25 cellular contexts compared by ENCODE assay signal in genomic region chr19:10574462-10574861, GRCh38. TPM values are rescaled to one million over a fixed set of nuclear protein-coding genes. Genes with fewer than 3 reads are reported as not detected.
DNase-seq lines count a peak whose midpoint lies in the region; ATAC-seq, FAIRE-seq and TF ChIP-seq lines count a peak whose summit lies in the region.
"Had no signal": no experiment of that assay in that cellular context is flagged by ENCODE, and none has a peak within 500 bp of the region (broad histone marks: within the 10 kb centered on the region; RNA-seq: fewer than 3 reads in every experiment).

No MANE protein-coding gene starts in this region.

- H3K36me3 ChIP-seq in NT2/D1 (ENCODE audit: insufficient read depth, insufficient read length, low read length) (peaks cover 26% of the 10 kb centered on the region), HepG2 (replicated peaks in 1 of 2; ENCODE audit: control insufficient read depth in 1 of 2, insufficient read depth in 2 of 2, low read length in 2 of 2) (no peaks in the 10 kb centered on the region)
- H3K36me3 ChIP-seq: SJSA1 had no signal

- peak overlapping the region; percentile 13; the same call in 1 of the 2 replicates for H3K4me2 ChIP-seq in HepG2 (ENCODE audit: low read depth, low read length)
- H3K4me2 ChIP-seq: KMS-11, PC-9 had no signal

- H3K9me3 ChIP-seq in NT2/D1 (ENCODE audit: insufficient read depth, low read length), result no peaks in the 10 kb centered on the region
- no peaks in the 10 kb centered on the region for H3K9me3 ChIP-seq in HepG2 (ENCODE audit: low read length)
- H3K9me3 ChIP-seq: SJSA1 had no signal

- peaks cover 22% of the 10 kb centered on the region for H3K4me1 Mint-ChIP-seq in activated naive CD8-positive, alpha-beta T cell treated with anti-CD3 and anti-CD28 coated beads, Interleukin-2, amount 10 ng/mL, durations not matched to agents 7 days and 5 days
- peaks cover 16% of the 10 kb centered on the region for H3K4me1 Mint-ChIP-seq in activated naive CD8-positive, alpha-beta T cell treated with anti-CD3 and anti-CD28 coated beads, Interleukin-2, amount 50 U/mL, for 24 hours

- peaks cover 3% of the 10 kb centered on the region for H3K27me3 Mint-ChIP-seq in activated naive CD8-positive, alpha-beta T cell treated with anti-CD3 and anti-CD28 coated beads, Interleukin-2, amount 10 ng/mL, durations not matched to agents 7 days and 5 days
- H3K27me3 Mint-ChIP-seq in activated naive CD8-positive, alpha-beta T cell treated with anti-CD3 and anti-CD28 coated beads, Interleukin-2, amount 50 U/mL, for 24 hours, result no peaks in the 10 kb centered on the region
- H3K27me3 Mint-ChIP-seq: CD4-positive, alpha-beta memory T cell had no signal

- peak overlapping the region; percentile 3 for H3K27ac ChIP-seq in HepG2 (ENCODE audit: extremely low read length, insufficient read depth, low read length)
- H3K27ac ChIP-seq: KMS-11, PC-9, SJSA1 had no signal

- FAIRE-seq in HepG2 (lab: Jason Lieb, UNC), result no peak
- FAIRE-seq: A204.1, G401.6, H54 had no signal

- intact Hi-C loops in HepG2 (cut with micrococcal nuclease; ENCODE audit: unreplicated experiment), result no loop called here

- TF ChIP-seq CTCF in HepG2 (CRISPR knock-in tag; IDR thresholded peaks at IDR 0.05), result no peak

- peak overlapping the region; percentile 33 for H3K9ac ChIP-seq in NT2/D1 (ENCODE audit: insufficient read length, low read depth)
- H3K9ac ChIP-seq in HepG2 (ENCODE audit: insufficient read depth, low read depth, low read length), result no peak overlapping the region
- H3K9ac ChIP-seq: KMS-11 had no signal

- TF ChIP-seq EP300 in HepG2 (IDR thresholded peaks at IDR 0.05; ENCODE audit: low read depth in 2 of 2, low read length in 2 of 2) (no peak), HepG2 (CRISPR knock-in tag; IDR thresholded peaks at IDR 0.05; ENCODE audit: borderline replicate concordance) (no peak)

- no peak for DNase-seq in activated naive CD8-positive, alpha-beta T cell treated with anti-CD3 and anti-CD28 coated beads, Interleukin-2, amount 10 ng/mL, durations not matched to agents 7 days and 5 days
- no peak for DNase-seq in activated naive CD8-positive, alpha-beta T cell treated with anti-CD3 and anti-CD28 coated beads, Interleukin-2, amount 50 U/mL, for 24 hours
- DNase-seq in NT2/D1 (ENCODE audit: low read depth, low spot score), result no peak
- DNase-seq in HepG2 (ENCODE audit: low spot score), result no peak
- DNase-seq in T-helper 9 cell, result no peak
- DNase-seq: AML-193; C1 segment of cervical spinal cord; CD4-positive, alpha-beta memory T cell; COR-L47; MM.1S; NCI-H2029; NCI-H446; NCI-H524 treated with DMSO at 0.1 percent for 48 hours; NCI-H774; NK-92 treated with Interleukin-12 subunit alpha and Interleukin-12 subunit beta, amount 100 ng/mL, for 24 hours; PC-9; Right ventricle myocardium superior had no signal

- H3K4me1 ChIP-seq in NT2/D1 (ENCODE audit: insufficient read depth, insufficient read length), result peaks cover 9% of the 10 kb centered on the region
- H3K4me1 ChIP-seq in HepG2 (ENCODE audit: insufficient read depth, low read length), result peaks cover 45% of the 10 kb centered on the region

- no peak for ATAC-seq in activated naive CD8-positive, alpha-beta T cell treated with anti-CD3 and anti-CD28 coated beads, Interleukin-2, amount 10 ng/mL, durations not matched to agents 7 days and 5 days (ENCODE audit: low read depth)
- no peak for ATAC-seq in activated naive CD8-positive, alpha-beta T cell treated with anti-CD3 and anti-CD28 coated beads, Interleukin-2, amount 50 U/mL, for 24 hours
- ATAC-seq in HepG2, result no peak
- ATAC-seq in GM19463 (IDR thresholded peaks at IDR 0.05; ENCODE audit: unreplicated experiment), result no peak
- no peak for ATAC-seq in GM19023 (IDR thresholded peaks at IDR 0.05; ENCODE audit: unreplicated experiment)

- no TSS peak for BruUV-seq in HepG2 (replicated peaks; lab: Mats Ljungman, UMichigan)

- no peak for TF ChIP-seq RAD21 in HepG2 (CRISPR knock-in tag; IDR thresholded peaks at IDR 0.05)

- H3K4me3 Mint-ChIP-seq in activated naive CD8-positive, alpha-beta T cell treated with anti-CD3 and anti-CD28 coated beads, Interleukin-2, amount 10 ng/mL, durations not matched to agents 7 days and 5 days, result no peak overlapping the region
- H3K4me3 Mint-ChIP-seq in activated naive CD8-positive, alpha-beta T cell treated with anti-CD3 and anti-CD28 coated beads, Interleukin-2, amount 50 U/mL, for 24 hours, result no peak overlapping the region
- H3K4me3 Mint-ChIP-seq: CD4-positive, alpha-beta memory T cell had no signal

- CTCF ChIA-PET in HepG2 (lab: Yijun Ruan, JAX; ENCODE audit: low intra/inter-chr PET ratio, low total read pairs), result no interaction called here

- no peaks in the 10 kb centered on the region for H4K20me1 ChIP-seq in HepG2 (ENCODE audit: insufficient read depth, low read length)

- H3K27ac Mint-ChIP-seq in activated naive CD8-positive, alpha-beta T cell treated with anti-CD3 and anti-CD28 coated beads, Interleukin-2, amount 10 ng/mL, durations not matched to agents 7 days and 5 days, result peak overlapping the region; percentile 24
- no peak overlapping the region for H3K27ac Mint-ChIP-seq in activated naive CD8-positive, alpha-beta T cell treated with anti-CD3 and anti-CD28 coated beads, Interleukin-2, amount 50 U/mL, for 24 hours

- peaks cover 9% of the 10 kb centered on the region for H3K79me2 ChIP-seq in HepG2 (ENCODE audit: insufficient read depth, low read length)

- H3K4me3 ChIP-seq in NT2/D1 (ENCODE audit: insufficient read length, low read depth), result no peak overlapping the region
- no peak overlapping the region for H3K4me3 ChIP-seq in HepG2 (replicated peaks in 1 of 3; ENCODE audit: insufficient read depth in 1 of 3, low read depth in 2 of 3, low read length in 3 of 3)
- H3K4me3 ChIP-seq: PC-9, SJSA1 had no signal

- no peak overlapping the region for H2AFZ ChIP-seq in HepG2 (ENCODE audit: low read length)
- H2AFZ ChIP-seq: PC-9 had no signal

- WGBS in HepG2 (ENCODE audit: low lambda C conversion rate), result 92% methylated on average over 8 of the region's 8 CpGs

- H3K27me3 ChIP-seq in NT2/D1 (ENCODE audit: insufficient read depth, insufficient read length), result no peaks in the 10 kb centered on the region
- no peaks in the 10 kb centered on the region for H3K27me3 ChIP-seq in HepG2 (ENCODE audit: control insufficient read depth in 1 of 2, insufficient read depth in 2 of 2, low read length in 2 of 2)
- H3K27me3 ChIP-seq: SJSA1 had no signal

- H3K9me3 Mint-ChIP-seq in activated naive CD8-positive, alpha-beta T cell treated with anti-CD3 and anti-CD28 coated beads, Interleukin-2, amount 10 ng/mL, durations not matched to agents 7 days and 5 days, result no peaks in the 10 kb centered on the region
- H3K9me3 Mint-ChIP-seq in activated naive CD8-positive, alpha-beta T cell treated with anti-CD3 and anti-CD28 coated beads, Interleukin-2, amount 50 U/mL, for 24 hours, result no peaks in the 10 kb centered on the region
- H3K9me3 Mint-ChIP-seq: CD4-positive, alpha-beta memory T cell; IgD-negative memory B cell had no signal

- in situ Hi-C loops in HepG2 (cut with HindIII; ENCODE audit: extremely low pct_ligation_motif_present, low pct_unique_long_range_greater_than_20kb), result no loop called here

- no peak for TF ChIP-seq POLR2A in HepG2 (IDR thresholded peaks at IDR 0.05; ENCODE audit: insufficient read depth in 1 of 2, low read depth in 2 of 2, low read length in 2 of 2)

- H3K36me3 Mint-ChIP-seq in activated naive CD8-positive, alpha-beta T cell treated with anti-CD3 and anti-CD28 coated beads, Interleukin-2, amount 10 ng/mL, durations not matched to agents 7 days and 5 days, result no peaks in the 10 kb centered on the region
- H3K36me3 Mint-ChIP-seq in activated naive CD8-positive, alpha-beta T cell treated with anti-CD3 and anti-CD28 coated beads, Interleukin-2, amount 50 U/mL, for 24 hours (ENCODE audit: low read depth), result peaks cover 2% of the 10 kb centered on the region
- H3K36me3 Mint-ChIP-seq: CD4-positive, alpha-beta memory T cell; IgD-negative memory B cell had no signal

- POLR2A ChIA-PET in activated naive CD8-positive, alpha-beta T cell treated with anti-CD3 and anti-CD28 coated beads, Interleukin-2, amount 10 ng/mL, durations not matched to agents 7 days and 5 days (lab: Charles Lee), result no interaction called here
- POLR2A ChIA-PET in HepG2 (lab: Yijun Ruan, JAX), result no interaction called here

RNA-seq across cellular contexts. Expression of gene CDKN2D, which starts 5.7 kb away (rescaled TPM):
- 10 to 100 TPM; 93.0 to 95.9 TPM for total RNA-seq in activated naive CD8-positive, alpha-beta T cell treated with anti-CD3 and anti-CD28 coated beads, Interleukin-2, amount 10 ng/mL, durations not matched to agents 7 days and 5 days
- total RNA-seq in HepG2 (2016; rRNA removed; fragmentation: Illumina TruSeq; extraction: Trizol), result 4.8 and 5.4 TPM in 2 replicates
- 4.1 and 5.0 TPM in 2 replicates for total RNA-seq in HepG2 (2016; cell fraction: cytosol; rRNA removed; fragmentation: Illumina TruSeq; extraction: Trizol; ENCODE audit: low read depth)
- 4.8 and 5.1 TPM in 2 replicates for total RNA-seq in HepG2 (2016; cell fraction: insoluble cytoplasmic fraction; rRNA removed; fragmentation: Illumina TruSeq; extraction: Trizol)
- 7.2 and 8.5 TPM in 2 replicates for total RNA-seq in HepG2 (2016; cell fraction: membrane; rRNA removed; fragmentation: Illumina TruSeq; extraction: Trizol)
- 2.6 and 3.2 TPM in 2 replicates for total RNA-seq in HepG2 (2016; cell fraction: nucleus; rRNA removed; fragmentation: Illumina TruSeq; extraction: Trizol)
- polyA plus RNA-seq in HepG2 (2011; rRNA removed), result 8.0 and 8.6 TPM in 2 replicates
- 9.2 and 13.0 TPM in 2 replicates for polyA plus RNA-seq in HepG2 (2011; cell fraction: cytosol; rRNA removed)
- polyA plus RNA-seq in HepG2 (2011; cell fraction: nucleus; rRNA removed), result 7.4 and 7.6 TPM in 2 replicates
- polyA plus RNA-seq in HepG2 (2012), result 2.5 and 6.6 TPM in 2 replicates
- 6.2 and 7.7 TPM in 2 replicates for polyA plus RNA-seq in HepG2 (2016; cell fraction: cytosol; fragmentation: Illumina TruSeq; extraction: Trizol; ENCODE audit: low read depth)
- polyA plus RNA-seq in HepG2 (2016; cell fraction: insoluble cytoplasmic fraction; fragmentation: Illumina TruSeq; extraction: Trizol; ENCODE audit: low read depth), result 6.3 and 8.0 TPM in 2 replicates
- 8.2 and 8.7 TPM in 2 replicates for polyA plus RNA-seq in HepG2 (2016; cell fraction: membrane; fragmentation: Illumina TruSeq; extraction: Trizol; ENCODE audit: low read depth)
- polyA plus RNA-seq in HepG2 (2016; cell fraction: nucleus; fragmentation: Illumina TruSeq; extraction: Trizol; ENCODE audit: insufficient read depth, low read depth), result 11.5 and 12.4 TPM in 2 replicates
- polyA minus RNA-seq in HepG2 (2011; rRNA and poly(A)+ RNA removed; ENCODE audit: low replicate concordance), result 7.8 and 7.9 TPM in 2 replicates
- polyA minus RNA-seq in HepG2 (2011; cell fraction: cytosol; rRNA and poly(A)+ RNA removed), result 1.8 and 2.3 TPM in 2 replicates
- polyA minus RNA-seq in HepG2 (2011; cell fraction: nucleus; rRNA and poly(A)+ RNA removed), result 0.39 and 0.87 TPM in 2 replicates

RNA-seq across cellular contexts. Expression of gene KRI1, which starts 8.7 kb away (rescaled TPM):
- 10 to 100 TPM; 76.2 to 85.4 TPM for total RNA-seq in activated naive CD8-positive, alpha-beta T cell treated with anti-CD3 and anti-CD28 coated beads, Interleukin-2, amount 10 ng/mL, durations not matched to agents 7 days and 5 days
- total RNA-seq in HepG2 (2016; rRNA removed; fragmentation: Illumina TruSeq; extraction: Trizol), result 10.2 and 11.7 TPM in 2 replicates
- 2.3 and 3.1 TPM in 2 replicates for total RNA-seq in HepG2 (2016; cell fraction: cytosol; rRNA removed; fragmentation: Illumina TruSeq; extraction: Trizol; ENCODE audit: low read depth)
- 8.4 and 12.8 TPM in 2 replicates for total RNA-seq in HepG2 (2016; cell fraction: insoluble cytoplasmic fraction; rRNA removed; fragmentation: Illumina TruSeq; extraction: Trizol)
- total RNA-seq in HepG2 (2016; cell fraction: membrane; rRNA removed; fragmentation: Illumina TruSeq; extraction: Trizol), result 3.2 and 3.9 TPM in 2 replicates
- total RNA-seq in HepG2 (2016; cell fraction: nucleus; rRNA removed; fragmentation: Illumina TruSeq; extraction: Trizol), result 9.0 and 10.0 TPM in 2 replicates
- 9.1 and 12.7 TPM in 2 replicates for polyA plus RNA-seq in HepG2 (2011; rRNA removed)
- polyA plus RNA-seq in HepG2 (2011; cell fraction: cytosol; rRNA removed), result 4.8 and 4.9 TPM in 2 replicates
- 29.3 and 32.2 TPM in 2 replicates for polyA plus RNA-seq in HepG2 (2011; cell fraction: nucleus; rRNA removed)
- 12.5 and 15.9 TPM in 2 replicates for polyA plus RNA-seq in HepG2 (2012)
- polyA plus RNA-seq in HepG2 (2016; cell fraction: cytosol; fragmentation: Illumina TruSeq; extraction: Trizol; ENCODE audit: low read depth), result 1.9 and 2.1 TPM in 2 replicates
- 11.0 and 12.8 TPM in 2 replicates for polyA plus RNA-seq in HepG2 (2016; cell fraction: insoluble cytoplasmic fraction; fragmentation: Illumina TruSeq; extraction: Trizol; ENCODE audit: low read depth)
- 3.0 and 4.1 TPM in 2 replicates for polyA plus RNA-seq in HepG2 (2016; cell fraction: membrane; fragmentation: Illumina TruSeq; extraction: Trizol; ENCODE audit: low read depth)
- polyA plus RNA-seq in HepG2 (2016; cell fraction: nucleus; fragmentation: Illumina TruSeq; extraction: Trizol; ENCODE audit: insufficient read depth, low read depth), result 59.6 and 63.0 TPM in 2 replicates
- 12.6 and 33.9 TPM in 2 replicates for polyA minus RNA-seq in HepG2 (2011; rRNA and poly(A)+ RNA removed; ENCODE audit: low replicate concordance)
- polyA minus RNA-seq in HepG2 (2011; cell fraction: cytosol; rRNA and poly(A)+ RNA removed), result 5.1 and 8.9 TPM in 2 replicates
- 8.8 and 9.8 TPM in 2 replicates for polyA minus RNA-seq in HepG2 (2011; cell fraction: nucleus; rRNA and poly(A)+ RNA removed)

RNA-seq across cellular contexts. Expression of gene AP1M2, which starts 12.7 kb away (rescaled TPM):
- not detected for total RNA-seq in activated naive CD8-positive, alpha-beta T cell treated with anti-CD3 and anti-CD28 coated beads, Interleukin-2, amount 10 ng/mL, durations not matched to agents 7 days and 5 days
- 76.8 and 82.9 TPM in 2 replicates for total RNA-seq in HepG2 (2016; rRNA removed; fragmentation: Illumina TruSeq; extraction: Trizol)
- total RNA-seq in HepG2 (2016; cell fraction: cytosol; rRNA removed; fragmentation: Illumina TruSeq; extraction: Trizol; ENCODE audit: low read depth), result 118 and 125 TPM in 2 replicates
- 76.9 and 81.0 TPM in 2 replicates for total RNA-seq in HepG2 (2016; cell fraction: insoluble cytoplasmic fraction; rRNA removed; fragmentation: Illumina TruSeq; extraction: Trizol)
- total RNA-seq in HepG2 (2016; cell fraction: membrane; rRNA removed; fragmentation: Illumina TruSeq; extraction: Trizol), result 155 and 171 TPM in 2 replicates
- 20.9 and 33.5 TPM in 2 replicates for total RNA-seq in HepG2 (2016; cell fraction: nucleus; rRNA removed; fragmentation: Illumina TruSeq; extraction: Trizol)
- 6.3 and 11.0 TPM in 2 replicates for polyA plus RNA-seq in HepG2 (2011; rRNA removed)
- polyA plus RNA-seq in HepG2 (2011; cell fraction: cytosol; rRNA removed), result 9.9 and 10.4 TPM in 2 replicates
- polyA plus RNA-seq in HepG2 (2011; cell fraction: nucleus; rRNA removed), result 5.0 and 7.5 TPM in 2 replicates
- 15.7 and 24.8 TPM in 2 replicates for polyA plus RNA-seq in HepG2 (2012)
- polyA plus RNA-seq in HepG2 (2016; cell fraction: cytosol; fragmentation: Illumina TruSeq; extraction: Trizol; ENCODE audit: low read depth), result 112 and 122 TPM in 2 replicates
- 68.0 and 75.6 TPM in 2 replicates for polyA plus RNA-seq in HepG2 (2016; cell fraction: insoluble cytoplasmic fraction; fragmentation: Illumina TruSeq; extraction: Trizol; ENCODE audit: low read depth)
- polyA plus RNA-seq in HepG2 (2016; cell fraction: membrane; fragmentation: Illumina TruSeq; extraction: Trizol; ENCODE audit: low read depth), result 140 and 148 TPM in 2 replicates
- 52.2 and 56.2 TPM in 2 replicates for polyA plus RNA-seq in HepG2 (2016; cell fraction: nucleus; fragmentation: Illumina TruSeq; extraction: Trizol; ENCODE audit: insufficient read depth, low read depth)
- polyA minus RNA-seq in HepG2 (2011; rRNA and poly(A)+ RNA removed; ENCODE audit: low replicate concordance), result 5.0 and 16.3 TPM in 2 replicates
- 3.0 and 5.1 TPM in 2 replicates for polyA minus RNA-seq in HepG2 (2011; cell fraction: cytosol; rRNA and poly(A)+ RNA removed)
- polyA minus RNA-seq in HepG2 (2011; cell fraction: nucleus; rRNA and poly(A)+ RNA removed), result 1.2 and 3.2 TPM in 2 replicates
- total RNA-seq: CD4-positive, alpha-beta memory T cell; Right ventricle myocardium superior had no signal
- polyA plus RNA-seq: CD4-positive, alpha-beta memory T cell; IgD-negative memory B cell had no signal

RNA-seq across cellular contexts. Expression of gene ATG4D, which starts 30.8 kb away (rescaled TPM):
- 10 to 100 TPM; 50.4 to 66.6 TPM for total RNA-seq in activated naive CD8-positive, alpha-beta T cell treated with anti-CD3 and anti-CD28 coated beads, Interleukin-2, amount 10 ng/mL, durations not matched to agents 7 days and 5 days
- total RNA-seq in HepG2 (2016; rRNA removed; fragmentation: Illumina TruSeq; extraction: Trizol), result 9.3 and 19.0 TPM in 2 replicates
- 20.9 and 26.1 TPM in 2 replicates for total RNA-seq in HepG2 (2016; cell fraction: cytosol; rRNA removed; fragmentation: Illumina TruSeq; extraction: Trizol; ENCODE audit: low read depth)
- 8.3 and 18.7 TPM in 2 replicates for total RNA-seq in HepG2 (2016; cell fraction: insoluble cytoplasmic fraction; rRNA removed; fragmentation: Illumina TruSeq; extraction: Trizol)
- 35.4 and 38.3 TPM in 2 replicates for total RNA-seq in HepG2 (2016; cell fraction: membrane; rRNA removed; fragmentation: Illumina TruSeq; extraction: Trizol)
- total RNA-seq in HepG2 (2016; cell fraction: nucleus; rRNA removed; fragmentation: Illumina TruSeq; extraction: Trizol), result 17.2 TPM in 2 replicates
- polyA plus RNA-seq in HepG2 (2011; rRNA removed), result 17.8 and 22.9 TPM in 2 replicates
- polyA plus RNA-seq in HepG2 (2011; cell fraction: cytosol; rRNA removed), result 16.1 and 23.3 TPM in 2 replicates
- 60.1 and 73.0 TPM in 2 replicates for polyA plus RNA-seq in HepG2 (2011; cell fraction: nucleus; rRNA removed)
- polyA plus RNA-seq in HepG2 (2012), result 16.8 and 18.5 TPM in 2 replicates
- 22.2 and 28.5 TPM in 2 replicates for polyA plus RNA-seq in HepG2 (2016; cell fraction: cytosol; fragmentation: Illumina TruSeq; extraction: Trizol; ENCODE audit: low read depth)
- polyA plus RNA-seq in HepG2 (2016; cell fraction: insoluble cytoplasmic fraction; fragmentation: Illumina TruSeq; extraction: Trizol; ENCODE audit: low read depth), result 11.1 and 14.6 TPM in 2 replicates
- 29.9 and 35.4 TPM in 2 replicates for polyA plus RNA-seq in HepG2 (2016; cell fraction: membrane; fragmentation: Illumina TruSeq; extraction: Trizol; ENCODE audit: low read depth)
- polyA plus RNA-seq in HepG2 (2016; cell fraction: nucleus; fragmentation: Illumina TruSeq; extraction: Trizol; ENCODE audit: insufficient read depth, low read depth), result 35.0 and 45.7 TPM in 2 replicates
- polyA minus RNA-seq in HepG2 (2011; rRNA and poly(A)+ RNA removed; ENCODE audit: low replicate concordance), result 33.4 and 51.6 TPM in 2 replicates
- polyA minus RNA-seq in HepG2 (2011; cell fraction: cytosol; rRNA and poly(A)+ RNA removed), result 18.5 and 22.9 TPM in 2 replicates
- 13.3 and 16.9 TPM in 2 replicates for polyA minus RNA-seq in HepG2 (2011; cell fraction: nucleus; rRNA and poly(A)+ RNA removed)

RNA-seq across cellular contexts. Expression of gene SLC44A2, which starts 50.9 kb away (rescaled TPM):
- total RNA-seq in activated naive CD8-positive, alpha-beta T cell treated with anti-CD3 and anti-CD28 coated beads, Interleukin-2, amount 10 ng/mL, durations not matched to agents 7 days and 5 days, result 100 to 1,000 TPM; 155 to 156 TPM
- 2.3 and 2.4 TPM in 2 replicates for total RNA-seq in HepG2 (2016; rRNA removed; fragmentation: Illumina TruSeq; extraction: Trizol)
- total RNA-seq in HepG2 (2016; cell fraction: cytosol; rRNA removed; fragmentation: Illumina TruSeq; extraction: Trizol; ENCODE audit: low read depth), result 1.2 and 2.2 TPM in 2 replicates
- 1.5 and 2.5 TPM in 2 replicates for total RNA-seq in HepG2 (2016; cell fraction: insoluble cytoplasmic fraction; rRNA removed; fragmentation: Illumina TruSeq; extraction: Trizol)
- 3.0 and 3.4 TPM in 2 replicates for total RNA-seq in HepG2 (2016; cell fraction: membrane; rRNA removed; fragmentation: Illumina TruSeq; extraction: Trizol)
- total RNA-seq in HepG2 (2016; cell fraction: nucleus; rRNA removed; fragmentation: Illumina TruSeq; extraction: Trizol), result 3.2 and 3.4 TPM in 2 replicates
- 5.6 and 7.2 TPM in 2 replicates for polyA plus RNA-seq in HepG2 (2011; rRNA removed)
- 5.4 and 5.7 TPM in 2 replicates for polyA plus RNA-seq in HepG2 (2011; cell fraction: cytosol; rRNA removed)
- 11.3 and 11.8 TPM in 2 replicates for polyA plus RNA-seq in HepG2 (2011; cell fraction: nucleus; rRNA removed)
- polyA plus RNA-seq in HepG2 (2012), result 5.9 and 8.2 TPM in 2 replicates
- polyA plus RNA-seq in HepG2 (2016; cell fraction: cytosol; fragmentation: Illumina TruSeq; extraction: Trizol; ENCODE audit: low read depth), result 2.5 and 2.6 TPM in 2 replicates
- 1.9 and 2.2 TPM in 2 replicates for polyA plus RNA-seq in HepG2 (2016; cell fraction: insoluble cytoplasmic fraction; fragmentation: Illumina TruSeq; extraction: Trizol; ENCODE audit: low read depth)
- polyA plus RNA-seq in HepG2 (2016; cell fraction: membrane; fragmentation: Illumina TruSeq; extraction: Trizol; ENCODE audit: low read depth), result 4.7 and 5.1 TPM in 2 replicates
- polyA plus RNA-seq in HepG2 (2016; cell fraction: nucleus; fragmentation: Illumina TruSeq; extraction: Trizol; ENCODE audit: insufficient read depth, low read depth), result 8.1 and 8.5 TPM in 2 replicates
- polyA minus RNA-seq in HepG2 (2011; rRNA and poly(A)+ RNA removed; ENCODE audit: low replicate concordance), result 13.9 and 134 TPM in 2 replicates
- polyA minus RNA-seq in HepG2 (2011; cell fraction: cytosol; rRNA and poly(A)+ RNA removed), result 5.3 and 8.4 TPM in 2 replicates
- 5.4 and 9.6 TPM in 2 replicates for polyA minus RNA-seq in HepG2 (2011; cell fraction: nucleus; rRNA and poly(A)+ RNA removed)

Comparison
In these comparisons a context has a peak if more than half of its experiments do, and no peak if none do; other contexts are left out.
1. RNA of gene CDKN2D, which starts 5.7 kb away (total RNA-seq): 93.0 to 95.9 TPM in activated naive CD8-positive, alpha-beta T cell treated with anti-CD3 and anti-CD28 coated beads, Interleukin-2, amount 10 ng/mL, durations not matched to agents 7 days and 5 days; 2.6 to 8.5 TPM in HepG2; every median in the first group is over 4 times any median in the second.
2. RNA of gene AP1M2, which starts 12.7 kb away (total RNA-seq): 20.9 to 171 TPM in HepG2; not detected in activated naive CD8-positive, alpha-beta T cell treated with anti-CD3 and anti-CD28 coated beads, Interleukin-2, amount 10 ng/mL, durations not matched to agents 7 days and 5 days; every median in the first group is over 10 times any median in the second.